Comparison of ENCODE assay signal across 22 cellular contexts in the genomic region with DNA sequence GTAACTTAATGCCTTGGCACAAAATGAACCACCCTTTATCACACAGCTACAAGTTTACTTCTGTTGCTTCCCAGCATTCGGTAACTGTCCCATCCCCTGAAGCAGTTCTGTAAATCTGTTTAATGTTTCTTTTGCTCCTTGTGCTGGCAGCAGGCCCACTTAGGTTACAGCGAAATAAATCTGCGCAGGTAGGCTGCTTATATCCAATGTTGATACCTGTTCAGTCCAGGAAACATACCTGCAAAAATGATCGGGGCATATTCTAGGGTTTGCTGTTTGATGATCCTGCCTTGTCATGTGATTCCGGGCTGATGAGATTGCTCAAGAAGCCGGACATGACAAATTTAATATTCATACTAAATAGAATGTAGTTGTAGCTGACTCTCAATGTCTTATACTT. TPM values are rescaled to one million over a fixed set of nuclear protein-coding genes. Genes with fewer than 3 reads are reported as not detected.
A peak's percentile ranks its signal among the peaks of the same experiment; 100 is the strongest.
DNase-seq lines count a peak whose midpoint lies in the region; ATAC-seq and TF ChIP-seq lines count a peak whose summit lies in the region.
"Had no signal": no experiment of that assay in that cellular context is flagged by ENCODE, and none has a peak within 500 bp of the region (broad histone marks: within the 10 kb centered on the region; RNA-seq: fewer than 3 reads in every experiment).

No MANE protein-coding gene starts in this region.

- no peak overlapping the region for H3K4me3 ChIP-seq in colonic mucosa
- H3K4me3 ChIP-seq in SJCRH30, result no peak overlapping the region
- H3K4me3 ChIP-seq: sigmoid colon, thoracic aorta had no signal

- H3K27ac Mint-ChIP-seq in activated CD4-positive, alpha-beta T cell treated with anti-CD3 and anti-CD28 coated beads for 36 hours, result no peak overlapping the region
- H3K27ac Mint-ChIP-seq: activated CD4-positive, alpha-beta T cell treated with anti-CD3 and anti-CD28 coated beads, Interleukin-2, amount 10 ng/mL, durations not matched to agents 24 days and 14 days; activated CD8-positive, alpha-beta memory T cell treated with anti-CD3 and anti-CD28 coated beads, Interleukin-2, amount 10 ng/mL, durations not matched to agents 7 days and 5 days; activated T-helper 17 cell treated with anti-CD3 and anti-CD28 coated beads, Interleukin-2, amount 50 U/mL, for 72 hours; dendritic cell treated with granulocyte-macrophage colony-stimulating factor and Interleukin-4, amounts not matched to agents 40 ng/mL and 50 ng/mL, for 4 days had no signal

- H3K27me3 ChIP-seq in colonic mucosa (no peaks in the 10 kb centered on the region), SJCRH30 (no peaks in the 10 kb centered on the region)
- H3K27me3 ChIP-seq: brain microvascular endothelial cell, sigmoid colon had no signal

- no peaks in the 10 kb centered on the region for H3K9me3 Mint-ChIP-seq in activated CD4-positive, alpha-beta T cell treated with anti-CD3 and anti-CD28 coated beads for 36 hours (ENCODE audit: low read depth)
- H3K9me3 Mint-ChIP-seq: activated CD4-positive, alpha-beta T cell treated with anti-CD3 and anti-CD28 coated beads, Interleukin-2, amount 10 ng/mL, durations not matched to agents 24 days and 14 days; activated T-helper 17 cell treated with anti-CD3 and anti-CD28 coated beads, Interleukin-2, amount 50 U/mL, for 72 hours; CD14-positive monocyte; dendritic cell treated with granulocyte-macrophage colony-stimulating factor and Interleukin-4, amounts not matched to agents 40 ng/mL and 50 ng/mL, for 4 days had no signal

- H3K4me1 ChIP-seq in colonic mucosa, result peaks cover 8% of the 10 kb centered on the region
- H3K4me1 ChIP-seq in SJCRH30, result peaks cover 7% of the 10 kb centered on the region

- POLR2A ChIA-PET in activated CD4-positive, alpha-beta T cell treated with anti-CD3 and anti-CD28 coated beads for 36 hours (lab: Charles Lee), result no interaction called here

- no peaks in the 10 kb centered on the region for H3K36me3 ChIP-seq in colonic mucosa
- peaks cover 6% of the 10 kb centered on the region for H3K36me3 ChIP-seq in SJCRH30
- H3K36me3 ChIP-seq: brain microvascular endothelial cell, sigmoid colon, thoracic aorta had no signal

- ATAC-seq in activated CD4-positive, alpha-beta T cell treated with anti-CD3 and anti-CD28 coated beads for 36 hours, result no peak
- ATAC-seq: activated CD8-positive, alpha-beta memory T cell treated with anti-CD3 and anti-CD28 coated beads, Interleukin-2, amount 10 ng/mL, durations not matched to agents 7 days and 5 days; activated T-helper 17 cell treated with anti-CD3 and anti-CD28 coated beads, Interleukin-2, amount 50 U/mL, for 72 hours had no signal

- CTCF ChIA-PET in activated CD4-positive, alpha-beta T cell treated with anti-CD3 and anti-CD28 coated beads for 36 hours (lab: Charles Lee), result interaction anchor here (1.4 to 3.1 kb wide), 3 partner anchors 9 to 210 kb away, joined by 3 to 10 read pairs (median 3); no protein-coding TSS in a partner anchor

- no peaks in the 10 kb centered on the region for H3K9me3 ChIP-seq in colonic mucosa
- no peaks in the 10 kb centered on the region for H3K9me3 ChIP-seq in SJCRH30 (replicated peaks)
- H3K9me3 ChIP-seq: sigmoid colon, thoracic aorta had no signal

- H3K27me3 Mint-ChIP-seq in activated CD4-positive, alpha-beta T cell treated with anti-CD3 and anti-CD28 coated beads for 36 hours, result no peaks in the 10 kb centered on the region
- H3K27me3 Mint-ChIP-seq: activated CD4-positive, alpha-beta T cell treated with anti-CD3 and anti-CD28 coated beads, Interleukin-2, amount 10 ng/mL, durations not matched to agents 24 days and 14 days; activated CD8-positive, alpha-beta memory T cell treated with anti-CD3 and anti-CD28 coated beads, Interleukin-2, amount 10 ng/mL, durations not matched to agents 7 days and 5 days; activated T-helper 17 cell treated with anti-CD3 and anti-CD28 coated beads, Interleukin-2, amount 50 U/mL, for 72 hours; dendritic cell treated with granulocyte-macrophage colony-stimulating factor and Interleukin-4, amounts not matched to agents 40 ng/mL and 50 ng/mL, for 4 days had no signal

- peak overlapping the region in 1 of 2 donors; percentile 68 for H3K9ac ChIP-seq in colonic mucosa (ENCODE audit: low read depth in 2 of 2, low read length in 2 of 2)

- intact Hi-C loops in colonic mucosa (cut with DNase I), result no loop called here
- intact Hi-C loops in activated CD4-positive, alpha-beta T cell treated with anti-CD3 and anti-CD28 coated beads for 36 hours (cut with DNase I, micrococcal nuclease), result no loop called here

- DNase-seq in ELR (ENCODE audit: low read depth) (peak; percentile 54), HT-29 (ENCODE audit: low spot score) (peak; percentile 62), colonic mucosa (peak; percentile 69), mucosa of gallbladder (ENCODE audit: low spot score) (peak; percentile 14), GM19240 (ENCODE audit: insufficient read length, low spot score) (no peak), SJCRH30 (no peak), amygdala (lab: John Stamatoyannopoulos, UW) (no peak)
- no peak for DNase-seq in activated CD4-positive, alpha-beta T cell treated with anti-CD3 and anti-CD28 coated beads for 36 hours
- DNase-seq: activated CD4-positive, alpha-beta T cell treated with anti-CD3 and anti-CD28 coated beads, Interleukin-2, amount 10 ng/mL, durations not matched to agents 24 days and 14 days; activated CD8-positive, alpha-beta memory T cell treated with anti-CD3 and anti-CD28 coated beads, Interleukin-2, amount 10 ng/mL, durations not matched to agents 7 days and 5 days; brain microvascular endothelial cell; foreskin melanocyte; mesenchymal stem cell; NCI-H1105; NCI-H2081 treated with DMSO at 0.1 percent for 48 hours; NCI-H446 treated with DMSO at 0.1 percent for 48 hours; sigmoid colon had no signal

- H3K4me1 Mint-ChIP-seq in activated CD4-positive, alpha-beta T cell treated with anti-CD3 and anti-CD28 coated beads for 36 hours, result peaks cover 58% of the 10 kb centered on the region

- H3K36me3 Mint-ChIP-seq in activated CD4-positive, alpha-beta T cell treated with anti-CD3 and anti-CD28 coated beads for 36 hours (ENCODE audit: low read depth), result peaks cover 20% of the 10 kb centered on the region

- H3K27ac ChIP-seq in colonic mucosa (peak overlapping the region; percentile 64), SJCRH30 (no peak overlapping the region)
- H3K27ac ChIP-seq: brain microvascular endothelial cell, thoracic aorta had no signal

- no peak overlapping the region for H3K4me3 Mint-ChIP-seq in activated CD4-positive, alpha-beta T cell treated with anti-CD3 and anti-CD28 coated beads for 36 hours
- H3K4me3 Mint-ChIP-seq: activated CD4-positive, alpha-beta T cell treated with anti-CD3 and anti-CD28 coated beads, Interleukin-2, amount 10 ng/mL, durations not matched to agents 24 days and 14 days; activated CD8-positive, alpha-beta memory T cell treated with anti-CD3 and anti-CD28 coated beads, Interleukin-2, amount 10 ng/mL, durations not matched to agents 7 days and 5 days; activated T-helper 17 cell treated with anti-CD3 and anti-CD28 coated beads, Interleukin-2, amount 50 U/mL, for 72 hours; CD14-positive monocyte; dendritic cell treated with granulocyte-macrophage colony-stimulating factor and Interleukin-4, amounts not matched to agents 40 ng/mL and 50 ng/mL, for 4 days; nephron had no signal

- no peak for TF ChIP-seq CTCF in colonic mucosa (IDR thresholded peaks at IDR 0.05)

RNA-seq across cellular contexts. Expression of gene PELI1, which starts 23.3 kb away (rescaled TPM):
- total RNA-seq in HT-29 (2014; rRNA removed; shearing (Covaris generic)), result 122 and 123 TPM in 2 replicates
- total RNA-seq in colonic mucosa (10 to 100 TPM; 34.3 to 57.6 TPM), mucosa of gallbladder (53.5 TPM)
- 10 to 100 TPM; 21.3 to 29.7 TPM for total RNA-seq in activated CD4-positive, alpha-beta T cell treated with anti-CD3 and anti-CD28 coated beads for 36 hours
- 45.8 and 48.4 TPM in 2 replicates for total RNA-seq in SJCRH30 (2014; rRNA removed; shearing (Covaris generic))

Comparison
In these comparisons a context has a peak if more than half of its experiments do, and no peak if none do; other contexts are left out.
1. DNase-seq: peak in ELR (single experiment), HT-29 (single experiment), colonic mucosa (single experiment) and mucosa of gallbladder (single experiment); none in activated CD4-positive, alpha-beta T cell treated with anti-CD3 and anti-CD28 coated beads for 36 hours (single experiment), GM19240 (single experiment), SJCRH30 (0 of 2) and amygdala (0 of 56).